18 cellular contexts compared by ENCODE assay signal in the genomic region with DNA sequence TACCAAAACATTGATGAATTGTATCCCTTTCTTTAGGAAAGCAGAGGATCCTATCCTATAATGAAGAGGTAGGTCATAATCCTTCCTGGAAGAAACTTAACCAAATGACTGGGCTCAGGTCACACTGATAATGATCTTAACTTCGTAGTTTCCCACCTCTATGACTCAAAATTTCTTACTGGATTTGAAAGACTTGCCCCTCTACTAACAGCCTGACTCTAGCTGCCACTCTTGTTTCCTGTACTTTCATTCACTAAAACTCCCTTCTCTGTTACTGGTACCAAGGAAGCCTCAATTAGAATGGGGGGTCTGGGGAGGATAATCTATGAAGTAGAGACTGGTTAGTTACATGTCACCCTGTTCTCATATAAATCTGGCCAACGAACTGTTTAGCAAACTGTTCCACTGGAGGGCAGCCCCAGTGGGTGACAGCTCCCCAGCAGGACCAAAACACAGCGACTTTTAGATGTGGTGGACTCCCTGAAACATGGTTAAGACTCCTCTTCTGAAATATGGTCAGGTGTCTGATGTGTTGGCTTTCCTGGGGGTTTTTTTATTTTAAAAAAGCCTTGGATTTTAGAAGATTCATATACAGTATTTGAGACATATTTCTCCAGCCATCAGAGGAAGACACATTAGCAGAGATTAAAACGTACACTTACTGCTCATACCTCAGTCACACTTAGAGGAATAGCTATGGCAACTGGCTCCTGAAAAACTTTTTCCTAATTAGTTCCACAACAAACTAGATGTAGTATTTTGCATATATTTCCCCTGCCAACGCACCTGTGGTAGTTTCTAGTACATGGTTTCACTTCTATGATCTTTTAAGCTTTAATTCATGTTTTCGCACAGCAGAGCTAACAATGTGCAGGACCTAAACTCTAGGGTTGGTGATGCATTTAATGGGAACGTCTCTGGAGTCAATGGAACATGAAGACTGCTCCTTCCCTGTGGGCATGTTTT.
DNase-seq lines count a peak whose midpoint lies in the region; ATAC-seq and TF ChIP-seq lines count a peak whose summit lies in the region.
"Had no signal": no experiment of that assay in that cellular context is flagged by ENCODE, and none has a peak within 500 bp of the region (broad histone marks: within the 10 kb centered on the region; RNA-seq: fewer than 3 reads in every experiment).

No MANE protein-coding gene starts in this region.

- TF ChIP-seq CTCF in cardiac muscle cell (IDR thresholded peaks at IDR 0.05; ENCODE audit: low read depth, low read length) (no peak), right atrium auricular region (IDR thresholded peaks at IDR 0.05) (no peak)

- peaks cover 51% of the 10 kb centered on the region for H3K4me1 Mint-ChIP-seq in activated T-helper 2 cell treated with anti-CD3 and anti-CD28 coated beads, Interferon-gamma antibody, Interleukin-2, Interleukin-4, amounts not matched to agents 10 μg/mL and 5 μg/mL and 100 μg/mL, durations not matched to agents 14 hours and 24 hours and 36 hours (ENCODE audit: low read depth)
- H3K4me1 Mint-ChIP-seq in stimulated activated naive CD8-positive, alpha-beta T cell treated with anti-CD3 and anti-CD28 coated beads, Interleukin-15, amount 100 ng/mL, for 72 hours = peaks cover 49% of the 10 kb centered on the region

- intact Hi-C loops in activated T-helper 2 cell treated with anti-CD3 and anti-CD28 coated beads, Interferon-gamma antibody, Interleukin-2, Interleukin-4, amounts not matched to agents 10 μg/mL and 5 μg/mL and 100 μg/mL, durations not matched to agents 14 hours and 24 hours and 36 hours (cut with micrococcal nuclease) = loop anchor here (2.0 to 5.0 kb wide), 2 partner anchors 15 to 34 kb away; no protein-coding TSS in a partner anchor

- peak overlapping the region; percentile 77 for H3K27ac Mint-ChIP-seq in activated T-helper 2 cell treated with anti-CD3 and anti-CD28 coated beads, Interferon-gamma antibody, Interleukin-2, Interleukin-4, amounts not matched to agents 10 μg/mL and 5 μg/mL and 100 μg/mL, durations not matched to agents 14 hours and 24 hours and 36 hours
- peak overlapping the region; percentile 82 to 86 for H3K27ac Mint-ChIP-seq in stimulated activated naive CD8-positive, alpha-beta T cell treated with anti-CD3 and anti-CD28 coated beads, Interleukin-15, amount 100 ng/mL, for 72 hours

- peaks cover 45% of the 10 kb centered on the region for H3K9me3 Mint-ChIP-seq in activated T-helper 2 cell treated with anti-CD3 and anti-CD28 coated beads, Interferon-gamma antibody, Interleukin-2, Interleukin-4, amounts not matched to agents 10 μg/mL and 5 μg/mL and 100 μg/mL, durations not matched to agents 14 hours and 24 hours and 36 hours
- H3K9me3 Mint-ChIP-seq in stimulated activated naive CD8-positive, alpha-beta T cell treated with anti-CD3 and anti-CD28 coated beads, Interleukin-15, amount 100 ng/mL, for 72 hours = peaks cover 20 to 26% of the 10 kb centered on the region in 2 donors

- no peak overlapping the region for H3K4me3 Mint-ChIP-seq in activated T-helper 2 cell treated with anti-CD3 and anti-CD28 coated beads, Interferon-gamma antibody, Interleukin-2, Interleukin-4, amounts not matched to agents 10 μg/mL and 5 μg/mL and 100 μg/mL, durations not matched to agents 14 hours and 24 hours and 36 hours (ENCODE audit: low read depth)
- peak overlapping the region; percentile 28 to 54 for H3K4me3 Mint-ChIP-seq in stimulated activated naive CD8-positive, alpha-beta T cell treated with anti-CD3 and anti-CD28 coated beads, Interleukin-15, amount 100 ng/mL, for 72 hours

- H3K27ac ChIP-seq in cardiac muscle cell (peak overlapping the region; percentile 0), right atrium auricular region (no peak overlapping the region)
- H3K27ac ChIP-seq: neutrophil, right lobe of liver, VCaP had no signal

- peaks cover 53% of the 10 kb centered on the region for H3K36me3 Mint-ChIP-seq in activated T-helper 2 cell treated with anti-CD3 and anti-CD28 coated beads, Interferon-gamma antibody, Interleukin-2, Interleukin-4, amounts not matched to agents 10 μg/mL and 5 μg/mL and 100 μg/mL, durations not matched to agents 14 hours and 24 hours and 36 hours (ENCODE audit: low read depth)

- H3K9me3 ChIP-seq in cardiac muscle cell (ENCODE audit: low read depth) (no peaks in the 10 kb centered on the region), right atrium auricular region (peaks cover 0 to 15% of the 10 kb centered on the region in 2 donors)
- H3K9me3 ChIP-seq: neutrophil, right lobe of liver had no signal

- DNase-seq in cardiac muscle cell (ENCODE audit: low read depth in 1 of 2, low spot score in 1 of 2) (no peak), right atrium auricular region (ENCODE audit: low spot score) (no peak), NCI-H128 (lab: John Stamatoyannopoulos, UW; ENCODE audit: unreplicated experiment) (no peak)
- DNase-seq in activated T-helper 2 cell treated with anti-CD3 and anti-CD28 coated beads, Interferon-gamma antibody, Interleukin-2, Interleukin-4, amounts not matched to agents 10 μg/mL and 5 μg/mL and 100 μg/mL, durations not matched to agents 14 hours and 24 hours and 36 hours (ENCODE audit: low spot score) = no peak
- DNase-seq in stimulated activated naive CD8-positive, alpha-beta T cell treated with anti-CD3 and anti-CD28 coated beads, Interleukin-15, amount 100 ng/mL, for 72 hours = no peak
- no peak for DNase-seq in stimulated activated naive CD4-positive, alpha-beta T cell (lab: John Stamatoyannopoulos, UW)
- DNase-seq: DMS153; erythroblast; glutamatergic neuron; mesenchymal stem cell; NCI-H2029 treated with DMSO at 0.1 percent for 48 hours; NCI-H524 treated with DMSO at 0.1 percent for 48 hours; right lobe of liver; stimulated activated CD4-positive, alpha-beta T cell treated with anti-CD3 and anti-CD28 coated beads, Interleukin-4, amount 100 ng/mL, for 1 hour had no signal

- peaks cover 23% of the 10 kb centered on the region for H3K4me1 ChIP-seq in cardiac muscle cell (ENCODE audit: low read depth)
- H3K4me1 ChIP-seq in right atrium auricular region = peaks cover 0 to 3% of the 10 kb centered on the region in 2 donors
- H3K4me1 ChIP-seq: right lobe of liver had no signal

- ATAC-seq in GM21515 (IDR thresholded peaks at IDR 0.05; ENCODE audit: unreplicated experiment) = peak; percentile 32
- ATAC-seq in stimulated activated naive CD8-positive, alpha-beta T cell treated with anti-CD3 and anti-CD28 coated beads, Interleukin-15, amount 100 ng/mL, for 72 hours = peak; percentile 89
- ATAC-seq in HG02870 (IDR thresholded peaks at IDR 0.05; ENCODE audit: unreplicated experiment) = no peak
- ATAC-seq: right lobe of liver had no signal

- no peaks in the 10 kb centered on the region for H3K27me3 Mint-ChIP-seq in activated T-helper 2 cell treated with anti-CD3 and anti-CD28 coated beads, Interferon-gamma antibody, Interleukin-2, Interleukin-4, amounts not matched to agents 10 μg/mL and 5 μg/mL and 100 μg/mL, durations not matched to agents 14 hours and 24 hours and 36 hours (ENCODE audit: low read depth)
- no peaks in the 10 kb centered on the region for H3K27me3 Mint-ChIP-seq in stimulated activated naive CD8-positive, alpha-beta T cell treated with anti-CD3 and anti-CD28 coated beads, Interleukin-15, amount 100 ng/mL, for 72 hours

- no peaks in the 10 kb centered on the region for H3K27me3 ChIP-seq in cardiac muscle cell
- no peaks in the 10 kb centered on the region for H3K27me3 ChIP-seq in right atrium auricular region
- H3K27me3 ChIP-seq: neutrophil, right lobe of liver had no signal

- H3K36me3 ChIP-seq in cardiac muscle cell (no peaks in the 10 kb centered on the region), right atrium auricular region (no peaks in the 10 kb centered on the region)
- H3K36me3 ChIP-seq: neutrophil, right lobe of liver had no signal

- H3K4me3 ChIP-seq in cardiac muscle cell = no peak overlapping the region
- H3K4me3 ChIP-seq in right atrium auricular region = no peak overlapping the region
- H3K4me3 ChIP-seq: right lobe of liver had no signal
